In the genomic region with DNA sequence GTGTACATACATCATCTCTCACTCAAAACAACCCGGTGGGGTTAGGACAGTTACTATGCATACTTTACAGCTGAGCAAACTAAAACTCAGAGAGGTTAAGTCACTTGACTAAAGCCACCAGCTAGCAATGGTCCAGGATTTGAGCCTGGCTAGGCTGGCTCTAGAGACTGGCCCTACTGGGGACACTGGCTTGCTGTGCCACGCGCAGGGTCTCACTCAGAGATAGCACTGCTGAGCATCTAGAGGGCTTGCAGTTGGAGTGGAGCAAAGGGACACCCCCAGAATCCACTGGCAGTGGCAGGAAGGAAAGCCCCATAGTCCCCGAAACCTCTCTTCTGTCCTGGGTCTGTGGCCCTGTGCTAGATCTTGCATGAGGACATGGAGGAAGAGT, we compare ENCODE assay signal across 1 cellular context.
TF ChIP-seq lines count a peak whose summit lies in the region.

No MANE protein-coding gene starts in this region.

TF ChIP-seq in HepG2, 621 proteins besides CTCF, POLR2A, EP300 and RAD21:
- no peak for TF ChIP-seq KMT2B (CRISPR knock-in tag; IDR thresholded peaks at IDR 0.05)
- TF ChIP-seq SAFB2 (CRISPR knock-in tag; IDR thresholded peaks at IDR 0.05; ENCODE audit: borderline replicate concordance, low read depth): no peak
- TF ChIP-seq PHF8 (CRISPR knock-in tag; IDR thresholded peaks at IDR 0.05): no peak
- no peak for TF ChIP-seq SMAD1 (CRISPR knock-in tag; IDR thresholded peaks at IDR 0.05; ENCODE audit: borderline replicate concordance, low read depth)
- TF ChIP-seq, protein P1, sequence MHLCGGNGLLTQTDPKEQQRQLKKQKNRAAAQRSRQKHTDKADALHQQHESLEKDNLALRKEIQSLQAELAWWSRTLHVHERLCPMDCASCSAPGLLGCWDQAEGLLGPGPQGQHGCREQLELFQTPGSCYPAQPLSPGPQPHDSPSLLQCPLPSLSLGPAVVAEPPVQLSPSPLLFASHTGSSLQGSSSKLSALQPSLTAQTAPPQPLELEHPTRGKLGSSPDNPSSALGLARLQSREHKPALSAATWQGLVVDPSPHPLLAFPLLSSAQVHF (CRISPR knock-in tag; IDR thresholded peaks at IDR 0.05): no peak
- TF ChIP-seq MEIS2 (CRISPR knock-in tag; IDR thresholded peaks at IDR 0.05): no peak
- peak; percentile 91 for TF ChIP-seq ZNF768 (CRISPR knock-in tag; IDR thresholded peaks at IDR 0.05)
- no peak for TF ChIP-seq ZNF143 (CRISPR knock-in tag; IDR thresholded peaks at IDR 0.05)
